In genomic region chr3:29337565-29337964, GRCh38 we compare ENCODE assay signal across 23 cellular contexts.
"Had no signal": no experiment of that assay in that cellular context is flagged by ENCODE, and none has a peak within 500 bp of the region (broad histone marks: within the 10 kb centered on the region; RNA-seq: fewer than 3 reads in every experiment).

No MANE protein-coding gene starts in this region.

- H3K27me3 Mint-ChIP-seq: activated CD4-positive, alpha-beta T cell treated with anti-CD3 and anti-CD28 coated beads, Interleukin-2, amount 10 ng/mL, durations not matched to agents 7 days and 5 days; activated CD8-positive, alpha-beta memory T cell treated with anti-CD3 and anti-CD28 coated beads, Interleukin-2, amount 10 ng/mL, durations not matched to agents 7 days and 5 days; central memory CD8-positive, alpha-beta T cell; stimulated activated memory B cell treated with anti-CD40 and anti-IgM and Interleukin-4, amounts not matched to agents 10 μg/mL and 1 μg/mL and 100 μg/mL, for 72 hours; T-helper 17 cell had no signal

- H3K36me3 Mint-ChIP-seq: activated CD8-positive, alpha-beta memory T cell treated with anti-CD3 and anti-CD28 coated beads, Interleukin-2, amount 10 ng/mL, durations not matched to agents 7 days and 5 days; activated naive CD4-positive, alpha-beta T cell treated with anti-CD3 and anti-CD28 coated beads, Interleukin-2, amount 50 U/mL, for 24 hours; stimulated activated memory B cell treated with anti-CD40 and anti-IgM and Interleukin-4, amounts not matched to agents 10 μg/mL and 1 μg/mL and 100 μg/mL, for 72 hours had no signal

- H3K27ac ChIP-seq: colonic mucosa, dorsolateral prefrontal cortex, stomach, suprapubic skin, upper lobe of right lung, WERI-Rb-1 had no signal

- H3K27ac Mint-ChIP-seq: activated CD4-positive, alpha-beta T cell treated with anti-CD3 and anti-CD28 coated beads, Interleukin-2, amount 10 ng/mL, durations not matched to agents 7 days and 5 days; activated CD8-positive, alpha-beta memory T cell treated with anti-CD3 and anti-CD28 coated beads, Interleukin-2, amount 10 ng/mL, durations not matched to agents 7 days and 5 days; activated CD8-positive, alpha-beta T cell treated with anti-CD3 and anti-CD28 coated beads for 36 hours; activated naive CD4-positive, alpha-beta T cell treated with anti-CD3 and anti-CD28 coated beads, Interleukin-2, amount 50 U/mL, for 24 hours; stimulated activated memory B cell treated with anti-CD40 and anti-IgM and Interleukin-4, amounts not matched to agents 10 μg/mL and 1 μg/mL and 100 μg/mL, for 72 hours; T-helper 17 cell had no signal

- H3K36me3 ChIP-seq: breast epithelium, colonic mucosa, gastroesophageal sphincter, heart left ventricle, stomach, suprapubic skin, upper lobe of right lung, WERI-Rb-1 had no signal

- H3K27me3 ChIP-seq: breast epithelium, colonic mucosa, gastroesophageal sphincter, heart left ventricle, stomach, suprapubic skin, upper lobe of right lung had no signal

- ATAC-seq: activated CD8-positive, alpha-beta memory T cell treated with anti-CD3 and anti-CD28 coated beads, Interleukin-2, amount 10 ng/mL, durations not matched to agents 7 days and 5 days; activated CD8-positive, alpha-beta T cell treated with anti-CD3 and anti-CD28 coated beads for 36 hours; gastroesophageal sphincter; heart left ventricle; sciatic nerve; stimulated activated memory B cell treated with anti-CD40 and anti-IgM and Interleukin-4, amounts not matched to agents 10 μg/mL and 1 μg/mL and 100 μg/mL, for 72 hours; T-helper 17 cell; upper lobe of right lung had no signal

- H3K9me3 ChIP-seq: breast epithelium, colonic mucosa, gastroesophageal sphincter, heart left ventricle, stomach, suprapubic skin, upper lobe of right lung had no signal

- H3K4me1 Mint-ChIP-seq: activated CD4-positive, alpha-beta T cell treated with anti-CD3 and anti-CD28 coated beads, Interleukin-2, amount 10 ng/mL, durations not matched to agents 7 days and 5 days; activated CD8-positive, alpha-beta memory T cell treated with anti-CD3 and anti-CD28 coated beads, Interleukin-2, amount 10 ng/mL, durations not matched to agents 7 days and 5 days; activated naive CD4-positive, alpha-beta T cell treated with anti-CD3 and anti-CD28 coated beads, Interleukin-2, amount 50 U/mL, for 24 hours; central memory CD8-positive, alpha-beta T cell; stimulated activated memory B cell treated with anti-CD40 and anti-IgM and Interleukin-4, amounts not matched to agents 10 μg/mL and 1 μg/mL and 100 μg/mL, for 72 hours; T-helper 17 cell had no signal

- H3K4me1 ChIP-seq: colonic mucosa had no signal

- H3K4me3 Mint-ChIP-seq: activated CD4-positive, alpha-beta T cell treated with anti-CD3 and anti-CD28 coated beads, Interleukin-2, amount 10 ng/mL, durations not matched to agents 7 days and 5 days; activated CD8-positive, alpha-beta memory T cell treated with anti-CD3 and anti-CD28 coated beads, Interleukin-2, amount 10 ng/mL, durations not matched to agents 7 days and 5 days; activated CD8-positive, alpha-beta T cell treated with anti-CD3 and anti-CD28 coated beads for 36 hours; activated naive CD4-positive, alpha-beta T cell treated with anti-CD3 and anti-CD28 coated beads, Interleukin-2, amount 50 U/mL, for 24 hours; central memory CD8-positive, alpha-beta T cell; stimulated activated memory B cell treated with anti-CD40 and anti-IgM and Interleukin-4, amounts not matched to agents 10 μg/mL and 1 μg/mL and 100 μg/mL, for 72 hours; T-helper 17 cell had no signal

- H3K9me3 Mint-ChIP-seq: activated CD4-positive, alpha-beta T cell treated with anti-CD3 and anti-CD28 coated beads, Interleukin-2, amount 10 ng/mL, durations not matched to agents 7 days and 5 days; activated CD8-positive, alpha-beta T cell treated with anti-CD3 and anti-CD28 coated beads for 36 hours; activated naive CD4-positive, alpha-beta T cell treated with anti-CD3 and anti-CD28 coated beads, Interleukin-2, amount 50 U/mL, for 24 hours; stimulated activated memory B cell treated with anti-CD40 and anti-IgM and Interleukin-4, amounts not matched to agents 10 μg/mL and 1 μg/mL and 100 μg/mL, for 72 hours had no signal

- DNase-seq: activated CD4-positive, alpha-beta T cell treated with anti-CD3 and anti-CD28 coated beads, Interleukin-2, amount 10 ng/mL, durations not matched to agents 7 days and 5 days; activated CD4-positive, CD25-positive, alpha-beta regulatory T cell treated with anti-CD3 and anti-CD28 coated beads, Interleukin-2, amount 50 U/mL, for 72 hours; activated CD8-positive, alpha-beta memory T cell treated with anti-CD3 and anti-CD28 coated beads, Interleukin-2, amount 10 ng/mL, durations not matched to agents 7 days and 5 days; activated CD8-positive, alpha-beta T cell treated with anti-CD3 and anti-CD28 coated beads for 36 hours; activated gamma-delta T cell treated with Interleukin-2 at 50 U/mL for 16 hours; colonic mucosa; dorsolateral prefrontal cortex; heart left ventricle; nucleus accumbens; small intestine; stimulated activated CD4-positive, alpha-beta T cell treated with anti-CD3 and anti-CD28 coated beads, Interleukin-15, amount 100 ng/mL, for 24 hours; stomach; SW 1271; T-helper 17 cell; upper lobe of right lung; WERI-Rb-1 had no signal

- H3K4me3 ChIP-seq: breast epithelium, colonic mucosa, dorsolateral prefrontal cortex, gastroesophageal sphincter, heart left ventricle, stomach, suprapubic skin, upper lobe of right lung had no signal
